In the genomic region with DNA sequence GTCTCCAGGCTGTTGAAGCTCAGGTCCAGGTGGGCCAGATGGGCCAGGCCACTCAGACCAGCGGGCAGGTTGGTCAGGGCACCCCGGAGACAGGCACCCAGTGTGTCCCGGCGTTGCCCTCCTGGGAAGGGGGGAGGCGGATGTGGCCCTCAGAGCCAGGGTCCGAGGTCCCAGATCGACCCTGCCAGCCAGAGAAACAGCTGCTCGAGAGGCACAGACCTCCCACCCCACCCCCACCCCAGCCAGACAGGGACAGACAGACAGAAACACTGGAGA, we compare ENCODE assay signal across 12 cellular contexts. TPM values are rescaled to one million over a fixed set of nuclear protein-coding genes. Genes with fewer than 3 reads are reported as not detected.
A peak's percentile ranks its signal among the peaks of the same experiment; 100 is the strongest.
DNase-seq lines count a peak whose midpoint lies in the region; ATAC-seq and TF ChIP-seq lines count a peak whose summit lies in the region.
"Had no signal": no experiment of that assay in that cellular context is flagged by ENCODE, and none has a peak within 500 bp of the region (broad histone marks: within the 10 kb centered on the region; RNA-seq: fewer than 3 reads in every experiment).

No MANE protein-coding gene starts in this region.

- peak overlapping the region; percentile 64 for H3K4me3 ChIP-seq in AG04450 (ENCODE audit: low read depth, low read length)
- peak overlapping the region; percentile 94 for H3K4me3 ChIP-seq in WERI-Rb-1 (ENCODE audit: low read depth, low read length)
- H3K4me3 ChIP-seq in foreskin fibroblast (ENCODE audit: low read depth in 1 of 2, low read length in 2 of 2), result peak overlapping the region; percentile 18 to 73
- H3K4me3 ChIP-seq in suprapubic skin, result no peak overlapping the region
- H3K4me3 ChIP-seq: PC-9, right atrium auricular region had no signal

- WGBS in suprapubic skin, result 100% methylated on average over 1 of the region's 8 CpGs

- TF ChIP-seq CTCF in AG04450 (IDR thresholded peaks at IDR 0.05; ENCODE audit: low read depth, low read length) (no peak), WERI-Rb-1 (IDR thresholded peaks at IDR 0.05; ENCODE audit: low read depth, low read length) (no peak), foreskin fibroblast (IDR thresholded peaks at IDR 0.05; ENCODE audit: low read depth, low read length) (no peak), suprapubic skin (IDR thresholded peaks at IDR 0.05) (no peak)

- H3K27ac ChIP-seq in AG04450 (ENCODE audit: low read depth, low read length) (no peak overlapping the region), WERI-Rb-1 (peak overlapping the region; percentile 97), suprapubic skin (no peak overlapping the region)
- H3K27ac ChIP-seq: GM23248, PC-9, right atrium auricular region had no signal

- H3K36me3 ChIP-seq in ES-I3 (ENCODE audit: insufficient read depth, low read length) (peaks cover 8% of the 10 kb centered on the region), WERI-Rb-1 (peaks cover 53% of the 10 kb centered on the region), suprapubic skin (peaks cover 23% of the 10 kb centered on the region)
- H3K36me3 ChIP-seq: right atrium auricular region had no signal

- H3K27me3 ChIP-seq in AG04450 (ENCODE audit: control insufficient read depth, insufficient read depth, low read length) (no peaks in the 10 kb centered on the region), WERI-Rb-1 (ENCODE audit: insufficient read depth, low read depth, severe bottlenecking) (no peaks in the 10 kb centered on the region), suprapubic skin (no peaks in the 10 kb centered on the region)
- H3K27me3 ChIP-seq: right atrium auricular region had no signal

- H3K9ac ChIP-seq in ES-I3 (ENCODE audit: low read depth, low read length), result peak overlapping the region; percentile 74; the same call in 1 of the 2 replicates

- CTCF ChIA-PET in AG04450 (lab: Charles Lee), result no interaction called here

- ATAC-seq in HG02759 (IDR thresholded peaks at IDR 0.05; ENCODE audit: unreplicated experiment) (no peak), GM21576 (IDR thresholded peaks at IDR 0.05; ENCODE audit: unreplicated experiment) (no peak)

- DNase-seq in AG04450 (ENCODE audit: low read depth, low spot score) (no peak), WERI-Rb-1 (no peak), foreskin fibroblast (no peak), amniotic stem cell (lab: John Stamatoyannopoulos, UW) (no peak), suprapubic skin (ENCODE audit: low spot score in 2 of 2) (no peak)
- DNase-seq: effector CD4-positive, alpha-beta T cell; GM23248 had no signal

- POLR2A ChIA-PET in AG04450 (lab: Yijun Ruan, JAX), result no interaction called here

- no peak for TF ChIP-seq EP300 in suprapubic skin (IDR thresholded peaks at IDR 0.05)

- H3K4me1 ChIP-seq in ES-I3 (ENCODE audit: insufficient read depth, low read length) (no peaks in the 10 kb centered on the region; the same call in 1 of the 2 replicates), suprapubic skin (peaks cover 32% of the 10 kb centered on the region)

- TF ChIP-seq POLR2A in suprapubic skin (IDR thresholded peaks at IDR 0.05), result no peak

- peaks cover 3% of the 10 kb centered on the region; the same call in 1 of the 2 replicates for H3K9me3 ChIP-seq in AG04450 (ENCODE audit: control insufficient read depth, insufficient read depth, low read length)
- no peaks in the 10 kb centered on the region for H3K9me3 ChIP-seq in ES-I3 (ENCODE audit: control insufficient read depth, insufficient read depth, low read length)
- no peaks in the 10 kb centered on the region for H3K9me3 ChIP-seq in WERI-Rb-1 (ENCODE audit: severe bottlenecking)
- no peaks in the 10 kb centered on the region for H3K9me3 ChIP-seq in suprapubic skin
- H3K9me3 ChIP-seq: right atrium auricular region had no signal

RNA-seq across cellular contexts. Expression of gene PIDD1, which starts 1.6 kb away (rescaled TPM):
- 5.7 and 8.2 TPM in 2 replicates for polyA plus RNA-seq in AG04450 (2011; rRNA removed)
- 2.9 and 3.6 TPM in 2 replicates for polyA minus RNA-seq in AG04450 (2011; rRNA and poly(A)+ RNA removed)
- total RNA-seq in suprapubic skin, result 10 to 100 TPM; 14.1 to 71.9 (median 33.5) TPM

RNA-seq across cellular contexts. Expression of gene SLC25A22, which starts 5.3 kb away (rescaled TPM):
- 11.3 and 11.5 TPM in 2 replicates for polyA plus RNA-seq in AG04450 (2011; rRNA removed)
- 8.6 and 14.8 TPM in 2 replicates for polyA minus RNA-seq in AG04450 (2011; rRNA and poly(A)+ RNA removed)
- 10 to 100 TPM; 11.2 to 14.7 (median 13.7) TPM for total RNA-seq in suprapubic skin

RNA-seq across cellular contexts. Expression of gene RPLP2, which starts 6.4 kb away (rescaled TPM):
- polyA plus RNA-seq in AG04450 (2011; rRNA removed), result 940 and 1,115 TPM in 2 replicates
- polyA minus RNA-seq in AG04450 (2011; rRNA and poly(A)+ RNA removed), result 767 and 795 TPM in 2 replicates
- 1,000 to 10,000 TPM in 2 of 4 donors, 100 to 1,000 TPM in 2; 692 to 1,129 (median 991) TPM for total RNA-seq in suprapubic skin

RNA-seq across cellular contexts. Expression of gene CEND1, which starts 13.5 kb away (rescaled TPM):
- 0.55 and 1.1 TPM in 2 replicates for polyA plus RNA-seq in AG04450 (2011; rRNA removed)
- polyA minus RNA-seq in AG04450 (2011; rRNA and poly(A)+ RNA removed), result 0.30 and 0.46 TPM in 2 replicates
- not detected for total RNA-seq in suprapubic skin
- total RNA-seq: PC-9 had no signal

RNA-seq across cellular contexts. Expression of gene PNPLA2, which starts 15.3 kb away (rescaled TPM):
- 17.3 and 29.3 TPM in 2 replicates for polyA plus RNA-seq in AG04450 (2011; rRNA removed)
- polyA minus RNA-seq in AG04450 (2011; rRNA and poly(A)+ RNA removed), result 31.5 and 47.7 TPM in 2 replicates
- total RNA-seq in suprapubic skin, result 100 to 1,000 TPM in 1 of 4 donors, 10 to 100 TPM in 3; 74.9 to 117 (median 85.9) TPM
